8 cellular contexts compared by ENCODE assay signal in genomic region chr9:133375724-133376654, GRCh38. TPM values are rescaled to one million over a fixed set of nuclear protein-coding genes. Genes with fewer than 3 reads are reported as not detected.
DNase-seq lines count a peak whose midpoint lies in the region; ATAC-seq and TF ChIP-seq lines count a peak whose summit lies in the region.

Gene STKLD1 (plus strand): TSS chr9:133376366. CDS start chr9:133376474, 108 bp downstream.
Gene SURF4 (minus strand): TSS chr9:133376060. CDS start chr9:133375969, 91 bp downstream.

- H3K36me3 Mint-ChIP-seq in CD4-positive, alpha-beta T cell (ENCODE audit: low read depth): peaks cover 19% of the 10 kb centered on the region

- H3K4me1 Mint-ChIP-seq in CD4-positive, alpha-beta T cell (ENCODE audit: low read depth): peaks cover 40% of the 10 kb centered on the region

- CTCF ChIA-PET in CD4-positive, alpha-beta T cell (lab: Charles Lee): interaction anchor here (0.6 to 2.5 kb wide), 2 partner anchors 14 to 20 kb away, joined by 3 to 7 read pairs; partner anchors contain the start of genes SURF1 and SURF2

- H3K9me3 Mint-ChIP-seq in CD4-positive, alpha-beta T cell: no peaks in the 10 kb centered on the region

- no peaks in the 10 kb centered on the region for H3K27me3 ChIP-seq in CD4-positive, alpha-beta T cell (ENCODE audit: control insufficient read depth, insufficient read depth, low read length)

- peak within 1 kb of the TSS; percentile 98 for H3K27ac Mint-ChIP-seq in CD4-positive, alpha-beta T cell

- 1% methylated on average over 30 to 50 of the region's 120 CpGs for WGBS in lower leg skin, 2 donors

- no peaks in the 10 kb centered on the region for H3K27me3 Mint-ChIP-seq in CD4-positive, alpha-beta T cell

- POLR2A ChIA-PET in CD4-positive, alpha-beta T cell (lab: Charles Lee): interaction anchor here (0.9 to 8.7 kb wide), 7 partner anchors 11 to 84 kb away, joined by 3 to 109 read pairs (median 16); partner anchors contain the start of genes CACFD1, MED22, REXO4 and RPL7A

- H3K4me3 Mint-ChIP-seq in CD4-positive, alpha-beta T cell: peak within 1 kb of the TSS; percentile 96

- peak in 1 of 2 donors; percentile 38 for TF ChIP-seq POLR2A in lower leg skin (IDR thresholded peaks at IDR 0.05)

- peak within 1 kb of the TSS; percentile 99 for H3K4me3 ChIP-seq in lower leg skin (ENCODE audit: low read depth, poor library complexity, severe bottlenecking)

- intact Hi-C loops in CD4-positive, alpha-beta T cell (cut with DNase I, micrococcal nuclease): loop anchor here in 1 of 2 experiments (1.0 to 5.0 kb wide), 4 partner anchors 20 to 86 kb away; partner anchors contain the start of genes REXO4, SURF1, SURF2 and SURF6
- intact Hi-C loops in lower leg skin (cut with DNase I; ENCODE audit: low total_unique reads): no loop called here

- TF ChIP-seq CTCF in CD4-positive, alpha-beta T cell (IDR thresholded peaks at IDR 0.05): no peak
- TF ChIP-seq CTCF in lower leg skin (IDR thresholded peaks at IDR 0.05): no peak

- DNase-seq in CD4-positive, alpha-beta T cell: peak; percentile 84 to 97 (median 92)
- peak; percentile 98 for DNase-seq in NCI-H774 (lab: John Stamatoyannopoulos, UW)
- DNase-seq in activated CD4-positive, alpha-beta T cell treated with anti-CD3 and anti-CD28 coated beads, Interleukin-2, amount 50 U/mL, for 48 hours: peak; percentile 96 to 97
- DNase-seq in dermis microvascular lymphatic vessel endothelial cell (ENCODE audit: low read depth in 2 of 2): peak; percentile 86 to 98
- DNase-seq in lower leg skin (ENCODE audit: low spot score in 2 of 2): peak; percentile 93 to 99
- peak; percentile 94 for DNase-seq in stimulated activated CD4-positive, alpha-beta T cell treated with anti-CD3 and anti-CD28 coated beads, Interleukin-4, amount 100 ng/mL, for 24 hours

- ATAC-seq in CD4-positive, alpha-beta T cell (ENCODE audit: poor library complexity): peak; percentile 74
- peak; percentile 89 for ATAC-seq in GM19455 (IDR thresholded peaks at IDR 0.05; ENCODE audit: unreplicated experiment)
- peak; percentile 56 for ATAC-seq in HG03575 (IDR thresholded peaks at IDR 0.05; ENCODE audit: extremely low read depth, insufficient number of reproducible peaks, low FRiP score, unreplicated experiment)

- H3K27ac ChIP-seq in CD4-positive, alpha-beta T cell (ENCODE audit: low read depth, low read length): peak within 1 kb of the TSS; percentile 84

- H3K9me3 ChIP-seq in CD4-positive, alpha-beta T cell (ENCODE audit: control insufficient read depth, low read length): no peaks in the 10 kb centered on the region

RNA-seq across cellular contexts. Expression of gene STKLD1, which starts in this region (rescaled TPM):
- total RNA-seq in CD4-positive, alpha-beta T cell: 1 to 10 TPM in 1 of 2 experiments, under 1 TPM in 1; 0.59 to 1.0 TPM
- total RNA-seq in dermis microvascular lymphatic vessel endothelial cell (0.26 and 0.38 TPM in 2 replicates), lower leg skin (1 to 10 TPM in 2 of 4 donors, under 1 TPM in 1, not detected in 1; 0.54 to 7.0 (median 3.7) TPM)

RNA-seq across cellular contexts. Expression of gene SURF4, which starts in this region (rescaled TPM):
- 10 to 100 TPM; 90.7 to 94.6 TPM for total RNA-seq in CD4-positive, alpha-beta T cell
- 270 and 365 TPM in 2 replicates for total RNA-seq in dermis microvascular lymphatic vessel endothelial cell
- total RNA-seq in lower leg skin: 100 to 1,000 TPM in 2 of 4 donors, 10 to 100 TPM in 2; 84.2 to 114 (median 100) TPM

Comparison
In these comparisons a context has a peak if more than half of its experiments do, and no peak if none do; other contexts are left out.
1. Peak in every context shown above with its lines: DNase-seq, ATAC-seq, H3K4me3 ChIP-seq and H3K27ac ChIP-seq.